ENCODE assay signal across 7 cellular contexts in the genomic region with DNA sequence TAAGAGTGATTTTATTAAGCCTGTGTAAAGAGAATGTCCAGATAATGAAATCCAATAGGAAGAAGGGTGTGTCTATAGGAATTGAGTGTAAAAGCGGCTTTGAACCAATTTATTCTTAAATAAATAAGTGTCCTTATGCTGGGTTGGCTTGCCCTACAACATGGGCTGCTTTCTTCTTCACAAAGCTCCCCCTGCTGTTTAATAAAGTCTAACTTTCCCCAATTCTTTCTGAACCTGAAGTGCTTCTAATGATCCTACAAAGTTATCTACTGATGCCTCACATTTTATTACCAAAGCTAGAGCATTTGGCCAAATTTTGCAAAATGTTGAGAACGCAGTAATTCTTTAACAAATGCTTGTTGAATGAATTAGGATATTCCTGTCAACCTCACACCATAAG. TPM values are rescaled to one million over a fixed set of nuclear protein-coding genes. Genes with fewer than 3 reads are reported as not detected.
DNase-seq lines count a peak whose midpoint lies in the region; ATAC-seq and TF ChIP-seq lines count a peak whose summit lies in the region.

No MANE protein-coding gene starts in this region.

- H3K27me3 Mint-ChIP-seq in activated naive CD8-positive, alpha-beta T cell treated with anti-CD3 and anti-CD28 coated beads, Interleukin-2, amount 50 U/mL, for 24 hours, result no peaks in the 10 kb centered on the region

- H3K27ac Mint-ChIP-seq in activated naive CD8-positive, alpha-beta T cell treated with anti-CD3 and anti-CD28 coated beads, Interleukin-2, amount 50 U/mL, for 24 hours, result no peak overlapping the region

- intact Hi-C loops in dorsolateral prefrontal cortex (cut with DNase I), result loop anchor here (2.0 to 10.0 kb wide), 5 partner anchors 51 to 203 kb away; a partner anchor contains a TSS

- no peak overlapping the region for H3K4me3 ChIP-seq in dorsolateral prefrontal cortex

- DNase-seq in NCI-H226 (peak; percentile 28), dorsolateral prefrontal cortex (no peak), midbrain (lab: John Stamatoyannopoulos, UW) (peak; percentile 75), mesenteric fat pad (ENCODE audit: low spot score) (no peak)
- DNase-seq in activated naive CD8-positive, alpha-beta T cell treated with anti-CD3 and anti-CD28 coated beads, Interleukin-2, amount 50 U/mL, for 24 hours, result no peak
- DNase-seq in stimulated activated naive CD4-positive, alpha-beta T cell treated with Interleukin-2 at 50 U/mL for 16 hours (lab: John Stamatoyannopoulos, UW), result no peak

- H3K27ac ChIP-seq in dorsolateral prefrontal cortex, result peak overlapping the region in 1 of 59 donors; percentile 8

- H3K9me3 Mint-ChIP-seq in activated naive CD8-positive, alpha-beta T cell treated with anti-CD3 and anti-CD28 coated beads, Interleukin-2, amount 50 U/mL, for 24 hours, result no peaks in the 10 kb centered on the region

- H3K36me3 Mint-ChIP-seq in activated naive CD8-positive, alpha-beta T cell treated with anti-CD3 and anti-CD28 coated beads, Interleukin-2, amount 50 U/mL, for 24 hours (ENCODE audit: low read depth), result no peaks in the 10 kb centered on the region

- no peaks in the 10 kb centered on the region for H3K4me1 Mint-ChIP-seq in activated naive CD8-positive, alpha-beta T cell treated with anti-CD3 and anti-CD28 coated beads, Interleukin-2, amount 50 U/mL, for 24 hours

- no peak overlapping the region for H3K4me3 Mint-ChIP-seq in activated naive CD8-positive, alpha-beta T cell treated with anti-CD3 and anti-CD28 coated beads, Interleukin-2, amount 50 U/mL, for 24 hours

- no peaks in the 10 kb centered on the region for H3K27me3 ChIP-seq in dorsolateral prefrontal cortex

- TF ChIP-seq CTCF in GM12874 (IDR thresholded peaks at IDR 0.05; ENCODE audit: insufficient read depth, low read depth, low read length) (peak; percentile 25; the same call in 1 of the 2 replicates), dorsolateral prefrontal cortex (IDR thresholded peaks at IDR 0.05 in 54 of 56, conservative IDR thresholded peaks at IDR 0.05 in 2 of 56; ENCODE audit: low read depth in 1 of 56, partially characterized antibody in 56 of 56) (peak in 54 of 56 donors; percentile 36 to 78 (median 60))

- ATAC-seq in activated naive CD8-positive, alpha-beta T cell treated with anti-CD3 and anti-CD28 coated beads, Interleukin-2, amount 50 U/mL, for 24 hours, result no peak

RNA-seq across cellular contexts. Expression of a gene that starts 36.3 kb away (rescaled TPM):
- total RNA-seq in dorsolateral prefrontal cortex (10 to 100 TPM; 21.4 to 45.4 (median 34.7) TPM), mesenteric fat pad (8.8 TPM)

RNA-seq across cellular contexts. Expression of a gene that starts 50.7 kb away (rescaled TPM):
- total RNA-seq in dorsolateral prefrontal cortex, result 100 to 1,000 TPM in 61 of 120 experiments, 10 to 100 TPM in 59; 36.8 to 141 (median 101) TPM
- total RNA-seq in mesenteric fat pad, result 25.9 TPM

Comparison
In these comparisons a context has a peak if more than half of its experiments do, and no peak if none do; other contexts are left out.
1. DNase-seq: peak in NCI-H226 (single experiment) and midbrain (single experiment); none in dorsolateral prefrontal cortex (0 of 10), activated naive CD8-positive, alpha-beta T cell treated with anti-CD3 and anti-CD28 coated beads, Interleukin-2, amount 50 U/mL, for 24 hours (single experiment), stimulated activated naive CD4-positive, alpha-beta T cell treated with Interleukin-2 at 50 U/mL for 16 hours (single experiment) and mesenteric fat pad (single experiment).